Comparison of ENCODE assay signal across 1 cellular context in the genomic region with DNA sequence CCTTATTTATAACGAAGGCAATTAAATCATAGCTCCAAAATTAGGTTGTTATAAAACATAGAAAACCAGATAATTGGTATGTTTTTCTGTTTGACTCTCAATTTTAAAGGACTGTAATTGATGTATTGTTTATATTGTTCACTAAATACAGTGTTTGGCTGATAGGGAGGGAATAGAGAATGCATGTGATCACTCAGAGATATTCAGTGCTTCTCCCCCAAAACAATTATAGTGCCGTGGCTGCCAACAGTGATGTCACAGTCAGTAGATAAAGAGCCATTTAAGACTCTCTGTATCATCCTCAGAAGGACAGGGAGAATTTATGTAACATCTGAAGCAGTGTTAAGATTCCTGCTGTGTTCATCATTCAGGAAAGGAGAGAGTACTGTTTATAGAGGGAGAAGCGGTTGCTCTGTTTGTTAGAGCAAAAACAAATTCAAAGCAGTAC.
TF ChIP-seq lines count a peak whose summit lies in the region.

No MANE protein-coding gene starts in this region.

TF ChIP-seq in HEK293, 187 proteins besides CTCF, POLR2A, EP300 and RAD21 (continued from another document):
- TF ChIP-seq, protein P1, sequence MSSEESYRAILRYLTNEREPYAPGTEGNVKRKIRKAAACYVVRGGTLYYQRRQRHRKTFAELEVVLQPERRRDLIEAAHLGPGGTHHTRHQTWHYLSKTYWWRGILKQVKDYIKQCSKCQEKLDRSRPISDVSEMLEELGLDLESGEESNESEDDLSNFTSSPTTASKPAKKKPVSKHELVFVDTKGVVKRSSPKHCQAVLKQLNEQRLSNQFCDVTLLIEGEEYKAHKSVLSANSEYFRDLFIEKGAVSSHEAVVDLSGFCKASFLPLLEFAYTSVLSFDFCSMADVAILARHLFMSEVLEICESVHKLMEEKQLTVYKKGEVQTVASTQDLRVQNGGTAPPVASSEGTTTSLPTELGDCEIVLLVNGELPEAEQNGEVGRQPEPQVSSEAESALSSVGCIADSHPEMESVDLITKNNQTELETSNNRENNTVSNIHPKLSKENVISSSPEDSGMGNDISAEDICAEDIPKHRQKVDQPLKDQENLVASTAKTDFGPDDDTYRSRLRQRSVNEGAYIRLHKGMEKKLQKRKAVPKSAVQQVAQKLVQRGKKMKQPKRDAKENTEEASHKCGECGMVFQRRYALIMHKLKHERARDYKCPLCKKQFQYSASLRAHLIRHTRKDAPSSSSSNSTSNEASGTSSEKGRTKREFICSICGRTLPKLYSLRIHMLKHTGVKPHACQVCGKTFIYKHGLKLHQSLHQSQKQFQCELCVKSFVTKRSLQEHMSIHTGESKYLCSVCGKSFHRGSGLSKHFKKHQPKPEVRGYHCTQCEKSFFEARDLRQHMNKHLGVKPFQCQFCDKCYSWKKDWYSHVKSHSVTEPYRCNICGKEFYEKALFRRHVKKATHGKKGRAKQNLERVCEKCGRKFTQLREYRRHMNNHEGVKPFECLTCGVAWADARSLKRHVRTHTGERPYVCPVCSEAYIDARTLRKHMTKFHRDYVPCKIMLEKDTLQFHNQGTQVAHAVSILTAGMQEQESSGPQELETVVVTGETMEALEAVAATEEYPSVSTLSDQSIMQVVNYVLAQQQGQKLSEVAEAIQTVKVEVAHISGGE (tag by site-specific recombination; conservative IDR thresholded peaks at IDR 0.05; ENCODE audit: low read depth), result 0 out of 2 replicates have a peak, but pooled peaks have one; percentile 17
- TF ChIP-seq ZNF169 (tag by site-specific recombination; IDR thresholded peaks at IDR 0.05) (no peak), ZNF610 (tag by site-specific recombination; IDR thresholded peaks at IDR 0.05; ENCODE audit: borderline replicate concordance) (no peak), ZBTB21 (tag by site-specific recombination; IDR thresholded peaks at IDR 0.05) (peak; percentile 61; the same call in 1 of the 2 replicates), ZNF621 (tag by site-specific recombination; IDR thresholded peaks at IDR 0.05) (no peak)
- TF ChIP-seq, protein P2, sequence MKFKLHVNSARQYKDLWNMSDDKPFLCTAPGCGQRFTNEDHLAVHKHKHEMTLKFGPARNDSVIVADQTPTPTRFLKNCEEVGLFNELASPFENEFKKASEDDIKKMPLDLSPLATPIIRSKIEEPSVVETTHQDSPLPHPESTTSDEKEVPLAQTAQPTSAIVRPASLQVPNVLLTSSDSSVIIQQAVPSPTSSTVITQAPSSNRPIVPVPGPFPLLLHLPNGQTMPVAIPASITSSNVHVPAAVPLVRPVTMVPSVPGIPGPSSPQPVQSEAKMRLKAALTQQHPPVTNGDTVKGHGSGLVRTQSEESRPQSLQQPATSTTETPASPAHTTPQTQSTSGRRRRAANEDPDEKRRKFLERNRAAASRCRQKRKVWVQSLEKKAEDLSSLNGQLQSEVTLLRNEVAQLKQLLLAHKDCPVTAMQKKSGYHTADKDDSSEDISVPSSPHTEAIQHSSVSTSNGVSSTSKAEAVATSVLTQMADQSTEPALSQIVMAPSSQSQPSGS (tag by site-specific recombination; IDR thresholded peaks at IDR 0.05; ENCODE audit: low read depth), result no peak
